Comparison of ENCODE assay signal across 1 cellular context in the genomic region with DNA sequence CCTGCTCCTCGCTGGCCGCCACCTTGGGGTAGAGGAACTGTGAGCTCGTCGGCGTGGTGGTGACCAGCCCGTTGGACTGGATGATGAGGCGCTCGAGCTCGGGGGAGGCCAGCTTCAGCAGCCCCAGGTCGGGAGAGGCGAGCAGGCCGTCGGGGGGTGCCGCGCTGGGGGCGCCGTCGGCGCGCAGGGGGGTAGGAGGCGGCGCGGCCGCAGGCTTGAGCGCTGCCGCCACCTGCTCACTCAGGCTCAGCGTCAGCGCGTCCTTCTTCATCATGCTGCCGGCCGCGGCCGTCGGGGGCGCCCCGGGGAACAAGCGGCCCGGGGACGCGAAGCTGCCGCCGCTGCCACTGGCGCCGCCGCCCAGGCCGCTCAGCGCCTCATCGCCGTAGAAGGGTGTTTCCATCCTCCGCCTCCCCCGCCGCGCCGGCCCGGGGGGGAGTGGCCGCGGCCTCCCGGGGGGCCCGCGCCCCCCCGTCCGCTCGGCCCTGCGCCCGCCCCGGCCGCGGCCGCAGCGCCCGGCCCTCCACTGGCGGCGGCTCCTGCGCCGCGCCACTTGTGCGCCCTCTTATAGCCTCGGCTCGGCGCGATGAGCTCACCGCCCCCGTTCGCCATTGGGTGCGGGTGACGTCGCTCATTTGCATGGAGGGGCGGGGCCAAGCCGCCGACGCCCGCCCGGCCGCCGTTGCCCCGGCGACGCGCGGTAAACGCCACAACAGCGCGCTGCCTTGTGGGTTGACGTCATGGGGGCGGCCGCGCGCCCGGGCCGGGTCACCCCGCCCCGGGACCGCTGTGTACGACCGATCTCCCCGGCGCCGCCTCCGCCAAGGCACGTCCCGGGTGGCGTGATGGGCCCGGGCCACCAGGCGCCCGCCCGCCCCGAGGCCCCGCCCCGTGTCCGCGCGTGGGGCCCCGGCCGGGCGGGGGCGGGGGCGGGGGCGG.
A peak's percentile ranks its signal among the peaks of the same experiment; 100 is the strongest.
TF ChIP-seq lines count a peak whose summit lies in the region.

A gene (minus strand): TSS at position 541 of the 939 bp plus-strand sequence. CDS start 138 bp downstream, at position 403.

TF ChIP-seq in HepG2, 621 proteins besides CTCF, POLR2A, EP300 and RAD21 (continued from another document and continues in another):
- TF ChIP-seq, protein P1, sequence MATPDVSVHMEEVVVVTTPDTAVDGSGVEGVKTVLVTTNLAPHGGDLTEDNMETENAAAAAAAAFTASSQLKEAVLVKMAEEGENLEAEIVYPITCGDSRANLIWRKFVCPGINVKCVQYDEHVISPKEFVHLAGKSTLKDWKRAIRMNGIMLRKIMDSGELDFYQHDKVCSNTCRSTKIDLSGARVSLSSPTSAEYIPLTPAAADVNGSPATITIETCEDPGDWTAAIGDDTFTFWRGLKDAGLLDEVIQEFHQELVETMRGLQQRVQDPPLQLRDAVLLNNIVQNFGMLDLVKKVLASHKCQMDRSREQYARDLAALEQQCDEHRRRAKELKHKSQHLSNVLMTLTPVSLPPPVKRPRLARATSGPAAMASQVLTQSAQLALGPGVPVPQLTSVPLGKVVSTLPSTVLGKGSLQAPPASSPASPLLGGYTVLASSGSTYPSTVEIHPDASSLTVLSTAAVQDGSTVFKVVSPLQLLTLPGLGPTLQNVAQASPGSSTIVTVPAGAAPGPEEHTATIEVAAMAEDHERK (CRISPR knock-in tag; IDR thresholded peaks at IDR 0.05; ENCODE audit: low read depth): peak; percentile 58; the same call in 1 of the 2 replicates
- TF ChIP-seq ZNF841 (CRISPR knock-in tag; IDR thresholded peaks at IDR 0.05; ENCODE audit: borderline replicate concordance) (no peak), CEBPB (IDR thresholded peaks at IDR 0.05; ENCODE audit: borderline replicate concordance, low read depth, low read length) (no peak), FOSL1 (CRISPR knock-in tag; IDR thresholded peaks at IDR 0.05; ENCODE audit: borderline replicate concordance) (no peak), FOXM1 (CRISPR knock-in tag; IDR thresholded peaks at IDR 0.05) (no peak), ZNF605 (CRISPR knock-in tag; IDR thresholded peaks at IDR 0.05) (no peak), FOXK1 (CRISPR knock-in tag; IDR thresholded peaks at IDR 0.05; ENCODE audit: borderline replicate concordance, low read depth) (peak; percentile 45; the same call in 1 of the 2 replicates), ZNF83 (CRISPR knock-in tag; IDR thresholded peaks at IDR 0.05; ENCODE audit: borderline replicate concordance) (no peak), PAWR (CRISPR knock-in tag; IDR thresholded peaks at IDR 0.05; ENCODE audit: borderline replicate concordance) (no peak), ZNF468 (CRISPR knock-in tag; IDR thresholded peaks at IDR 0.05) (no peak), ZNF510 (CRISPR knock-in tag; IDR thresholded peaks at IDR 0.05; ENCODE audit: low read depth) (no peak; the same call in 1 of the 2 replicates), MTF1 (CRISPR knock-in tag; IDR thresholded peaks at IDR 0.05) (no peak), ZNF282 (IDR thresholded peaks at IDR 0.05; ENCODE audit: partially characterized antibody) (no peak), NR2F6 (IDR thresholded peaks at IDR 0.05) (no peak), NR2F6 (CRISPR knock-in tag; IDR thresholded peaks at IDR 0.05) (no peak), SP1 (IDR thresholded peaks at IDR 0.05) (no peak), SP1 (CRISPR knock-in tag; IDR thresholded peaks at IDR 0.05) (peak; percentile 78), ZNF101 (CRISPR knock-in tag; IDR thresholded peaks at IDR 0.05; ENCODE audit: borderline replicate concordance, low read depth) (no peak), TSC22D2 (CRISPR knock-in tag; IDR thresholded peaks at IDR 0.05; ENCODE audit: borderline replicate concordance) (no peak), ATF1 (CRISPR knock-in tag; IDR thresholded peaks at IDR 0.05) (no peak), TAF1 (CRISPR knock-in tag; IDR thresholded peaks at IDR 0.05) (peak; percentile 77; the same call in 1 of the 2 replicates), MIER3 (CRISPR knock-in tag; IDR thresholded peaks at IDR 0.05; ENCODE audit: borderline replicate concordance) (no peak), CBX2 (IDR thresholded peaks at IDR 0.05; ENCODE audit: low read depth, low read length) (no peak), CBX2 (CRISPR knock-in tag; IDR thresholded peaks at IDR 0.05; ENCODE audit: low read depth) (no peak), EEA1 (CRISPR knock-in tag; IDR thresholded peaks at IDR 0.05; ENCODE audit: borderline replicate concordance) (no peak; the same call in 1 of the 2 replicates), FOSL2 (CRISPR knock-in tag; IDR thresholded peaks at IDR 0.05) (0 out of 2 replicates have a peak, but pooled peaks have one; percentile 24), RARA (CRISPR knock-in tag; IDR thresholded peaks at IDR 0.05) (no peak; the same call in 1 of the 2 replicates), ZNF776 (CRISPR knock-in tag; IDR thresholded peaks at IDR 0.05) (no peak)
- TF ChIP-seq, protein P2, sequence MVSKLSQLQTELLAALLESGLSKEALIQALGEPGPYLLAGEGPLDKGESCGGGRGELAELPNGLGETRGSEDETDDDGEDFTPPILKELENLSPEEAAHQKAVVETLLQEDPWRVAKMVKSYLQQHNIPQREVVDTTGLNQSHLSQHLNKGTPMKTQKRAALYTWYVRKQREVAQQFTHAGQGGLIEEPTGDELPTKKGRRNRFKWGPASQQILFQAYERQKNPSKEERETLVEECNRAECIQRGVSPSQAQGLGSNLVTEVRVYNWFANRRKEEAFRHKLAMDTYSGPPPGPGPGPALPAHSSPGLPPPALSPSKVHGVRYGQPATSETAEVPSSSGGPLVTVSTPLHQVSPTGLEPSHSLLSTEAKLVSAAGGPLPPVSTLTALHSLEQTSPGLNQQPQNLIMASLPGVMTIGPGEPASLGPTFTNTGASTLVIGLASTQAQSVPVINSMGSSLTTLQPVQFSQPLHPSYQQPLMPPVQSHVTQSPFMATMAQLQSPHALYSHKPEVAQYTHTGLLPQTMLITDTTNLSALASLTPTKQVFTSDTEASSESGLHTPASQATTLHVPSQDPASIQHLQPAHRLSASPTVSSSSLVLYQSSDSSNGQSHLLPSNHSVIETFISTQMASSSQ (IDR thresholded peaks at IDR 0.05; ENCODE audit: low read depth): no peak
- TF ChIP-seq, protein P2 (CRISPR knock-in tag; IDR thresholded peaks at IDR 0.05; ENCODE audit: borderline replicate concordance): peak; percentile 69; the same call in 1 of the 2 replicates
- TF ChIP-seq, protein P3, sequence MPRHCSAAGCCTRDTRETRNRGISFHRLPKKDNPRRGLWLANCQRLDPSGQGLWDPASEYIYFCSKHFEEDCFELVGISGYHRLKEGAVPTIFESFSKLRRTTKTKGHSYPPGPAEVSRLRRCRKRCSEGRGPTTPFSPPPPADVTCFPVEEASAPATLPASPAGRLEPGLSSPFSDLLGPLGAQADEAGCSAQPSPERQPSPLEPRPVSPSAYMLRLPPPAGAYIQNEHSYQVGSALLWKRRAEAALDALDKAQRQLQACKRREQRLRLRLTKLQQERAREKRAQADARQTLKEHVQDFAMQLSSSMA (CRISPR knock-in tag; IDR thresholded peaks at IDR 0.05): no peak
- TF ChIP-seq, protein P4, sequence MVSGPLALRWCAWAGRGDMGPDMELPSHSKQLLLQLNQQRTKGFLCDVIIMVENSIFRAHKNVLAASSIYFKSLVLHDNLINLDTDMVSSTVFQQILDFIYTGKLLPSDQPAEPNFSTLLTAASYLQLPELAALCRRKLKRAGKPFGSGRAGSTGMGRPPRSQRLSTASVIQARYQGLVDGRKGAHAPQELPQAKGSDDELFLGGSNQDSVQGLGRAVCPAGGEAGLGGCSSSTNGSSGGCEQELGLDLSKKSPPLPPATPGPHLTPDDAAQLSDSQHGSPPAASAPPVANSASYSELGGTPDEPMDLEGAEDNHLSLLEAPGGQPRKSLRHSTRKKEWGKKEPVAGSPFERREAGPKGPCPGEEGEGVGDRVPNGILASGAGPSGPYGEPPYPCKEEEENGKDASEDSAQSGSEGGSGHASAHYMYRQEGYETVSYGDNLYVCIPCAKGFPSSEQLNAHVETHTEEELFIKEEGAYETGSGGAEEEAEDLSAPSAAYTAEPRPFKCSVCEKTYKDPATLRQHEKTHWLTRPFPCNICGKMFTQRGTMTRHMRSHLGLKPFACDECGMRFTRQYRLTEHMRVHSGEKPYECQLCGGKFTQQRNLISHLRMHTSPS (CRISPR knock-in tag; IDR thresholded peaks at IDR 0.05; ENCODE audit: low read depth): no peak
- TF ChIP-seq, protein P5, sequence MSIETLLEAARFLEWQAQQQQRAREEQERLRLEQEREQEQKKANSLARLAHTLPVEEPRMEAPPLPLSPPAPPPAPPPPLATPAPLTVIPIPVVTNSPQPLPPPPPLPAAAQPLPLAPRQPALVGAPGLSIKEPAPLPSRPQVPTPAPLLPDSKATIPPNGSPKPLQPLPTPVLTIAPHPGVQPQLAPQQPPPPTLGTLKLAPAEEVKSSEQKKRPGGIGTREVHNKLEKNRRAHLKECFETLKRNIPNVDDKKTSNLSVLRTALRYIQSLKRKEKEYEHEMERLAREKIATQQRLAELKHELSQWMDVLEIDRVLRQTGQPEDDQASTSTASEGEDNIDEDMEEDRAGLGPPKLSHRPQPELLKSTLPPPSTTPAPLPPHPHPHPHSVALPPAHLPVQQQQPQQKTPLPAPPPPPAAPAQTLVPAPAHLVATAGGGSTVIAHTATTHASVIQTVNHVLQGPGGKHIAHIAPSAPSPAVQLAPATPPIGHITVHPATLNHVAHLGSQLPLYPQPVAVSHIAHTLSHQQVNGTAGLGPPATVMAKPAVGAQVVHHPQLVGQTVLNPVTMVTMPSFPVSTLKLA (IDR thresholded peaks at IDR 0.05): no peak
- TF ChIP-seq, protein P6, sequence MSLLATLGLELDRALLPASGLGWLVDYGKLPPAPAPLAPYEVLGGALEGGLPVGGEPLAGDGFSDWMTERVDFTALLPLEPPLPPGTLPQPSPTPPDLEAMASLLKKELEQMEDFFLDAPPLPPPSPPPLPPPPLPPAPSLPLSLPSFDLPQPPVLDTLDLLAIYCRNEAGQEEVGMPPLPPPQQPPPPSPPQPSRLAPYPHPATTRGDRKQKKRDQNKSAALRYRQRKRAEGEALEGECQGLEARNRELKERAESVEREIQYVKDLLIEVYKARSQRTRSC (CRISPR knock-in tag; IDR thresholded peaks at IDR 0.05; ENCODE audit: low read depth): no peak
- TF ChIP-seq, protein P7, sequence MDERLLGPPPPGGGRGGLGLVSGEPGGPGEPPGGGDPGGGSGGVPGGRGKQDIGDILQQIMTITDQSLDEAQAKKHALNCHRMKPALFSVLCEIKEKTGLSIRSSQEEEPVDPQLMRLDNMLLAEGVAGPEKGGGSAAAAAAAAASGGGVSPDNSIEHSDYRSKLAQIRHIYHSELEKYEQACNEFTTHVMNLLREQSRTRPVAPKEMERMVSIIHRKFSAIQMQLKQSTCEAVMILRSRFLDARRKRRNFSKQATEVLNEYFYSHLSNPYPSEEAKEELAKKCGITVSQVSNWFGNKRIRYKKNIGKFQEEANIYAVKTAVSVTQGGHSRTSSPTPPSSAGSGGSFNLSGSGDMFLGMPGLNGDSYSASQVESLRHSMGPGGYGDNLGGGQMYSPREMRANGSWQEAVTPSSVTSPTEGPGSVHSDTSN (CRISPR knock-in tag; IDR thresholded peaks at IDR 0.05): peak; percentile 41; the same call in 1 of the 2 replicates
- TF ChIP-seq, protein P8, sequence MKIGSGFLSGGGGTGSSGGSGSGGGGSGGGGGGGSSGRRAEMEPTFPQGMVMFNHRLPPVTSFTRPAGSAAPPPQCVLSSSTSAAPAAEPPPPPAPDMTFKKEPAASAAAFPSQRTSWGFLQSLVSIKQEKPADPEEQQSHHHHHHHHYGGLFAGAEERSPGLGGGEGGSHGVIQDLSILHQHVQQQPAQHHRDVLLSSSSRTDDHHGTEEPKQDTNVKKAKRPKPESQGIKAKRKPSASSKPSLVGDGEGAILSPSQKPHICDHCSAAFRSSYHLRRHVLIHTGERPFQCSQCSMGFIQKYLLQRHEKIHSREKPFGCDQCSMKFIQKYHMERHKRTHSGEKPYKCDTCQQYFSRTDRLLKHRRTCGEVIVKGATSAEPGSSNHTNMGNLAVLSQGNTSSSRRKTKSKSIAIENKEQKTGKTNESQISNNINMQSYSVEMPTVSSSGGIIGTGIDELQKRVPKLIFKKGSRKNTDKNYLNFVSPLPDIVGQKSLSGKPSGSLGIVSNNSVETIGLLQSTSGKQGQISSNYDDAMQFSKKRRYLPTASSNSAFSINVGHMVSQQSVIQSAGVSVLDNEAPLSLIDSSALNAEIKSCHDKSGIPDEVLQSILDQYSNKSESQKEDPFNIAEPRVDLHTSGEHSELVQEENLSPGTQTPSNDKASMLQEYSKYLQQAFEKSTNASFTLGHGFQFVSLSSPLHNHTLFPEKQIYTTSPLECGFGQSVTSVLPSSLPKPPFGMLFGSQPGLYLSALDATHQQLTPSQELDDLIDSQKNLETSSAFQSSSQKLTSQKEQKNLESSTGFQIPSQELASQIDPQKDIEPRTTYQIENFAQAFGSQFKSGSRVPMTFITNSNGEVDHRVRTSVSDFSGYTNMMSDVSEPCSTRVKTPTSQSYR (CRISPR knock-in tag; IDR thresholded peaks at IDR 0.05; ENCODE audit: borderline replicate concordance): no peak; the same call in 1 of the 2 replicates
- TF ChIP-seq, protein P9, sequence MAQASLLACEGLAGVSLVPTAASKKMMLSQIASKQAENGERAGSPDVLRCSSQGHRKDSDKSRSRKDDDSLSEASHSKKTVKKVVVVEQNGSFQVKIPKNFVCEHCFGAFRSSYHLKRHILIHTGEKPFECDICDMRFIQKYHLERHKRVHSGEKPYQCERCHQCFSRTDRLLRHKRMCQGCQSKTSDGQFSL (CRISPR knock-in tag; IDR thresholded peaks at IDR 0.05): no peak
- TF ChIP-seq, protein P10, sequence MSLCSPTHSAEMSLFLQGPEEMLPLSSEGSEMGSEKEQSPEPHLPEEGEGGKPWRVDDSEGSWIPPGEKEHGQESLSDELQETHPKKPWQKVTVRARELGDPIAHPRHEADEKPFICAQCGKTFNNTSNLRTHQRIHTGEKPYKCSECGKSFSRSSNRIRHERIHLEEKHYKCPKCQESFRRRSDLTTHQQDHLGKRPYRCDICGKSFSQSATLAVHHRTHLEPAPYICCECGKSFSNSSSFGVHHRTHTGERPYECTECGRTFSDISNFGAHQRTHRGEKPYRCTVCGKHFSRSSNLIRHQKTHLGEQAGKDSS (CRISPR knock-in tag; IDR thresholded peaks at IDR 0.05; ENCODE audit: borderline replicate concordance, low read depth): no peak
- TF ChIP-seq, protein P11, sequence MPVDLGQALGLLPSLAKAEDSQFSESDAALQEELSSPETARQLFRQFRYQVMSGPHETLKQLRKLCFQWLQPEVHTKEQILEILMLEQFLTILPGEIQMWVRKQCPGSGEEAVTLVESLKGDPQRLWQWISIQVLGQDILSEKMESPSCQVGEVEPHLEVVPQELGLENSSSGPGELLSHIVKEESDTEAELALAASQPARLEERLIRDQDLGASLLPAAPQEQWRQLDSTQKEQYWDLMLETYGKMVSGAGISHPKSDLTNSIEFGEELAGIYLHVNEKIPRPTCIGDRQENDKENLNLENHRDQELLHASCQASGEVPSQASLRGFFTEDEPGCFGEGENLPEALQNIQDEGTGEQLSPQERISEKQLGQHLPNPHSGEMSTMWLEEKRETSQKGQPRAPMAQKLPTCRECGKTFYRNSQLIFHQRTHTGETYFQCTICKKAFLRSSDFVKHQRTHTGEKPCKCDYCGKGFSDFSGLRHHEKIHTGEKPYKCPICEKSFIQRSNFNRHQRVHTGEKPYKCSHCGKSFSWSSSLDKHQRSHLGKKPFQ (CRISPR knock-in tag; IDR thresholded peaks at IDR 0.05; ENCODE audit: insufficient replicate concordance): peak; percentile 66
